ENCODE assay signal across 19 cellular contexts in the genomic region with DNA sequence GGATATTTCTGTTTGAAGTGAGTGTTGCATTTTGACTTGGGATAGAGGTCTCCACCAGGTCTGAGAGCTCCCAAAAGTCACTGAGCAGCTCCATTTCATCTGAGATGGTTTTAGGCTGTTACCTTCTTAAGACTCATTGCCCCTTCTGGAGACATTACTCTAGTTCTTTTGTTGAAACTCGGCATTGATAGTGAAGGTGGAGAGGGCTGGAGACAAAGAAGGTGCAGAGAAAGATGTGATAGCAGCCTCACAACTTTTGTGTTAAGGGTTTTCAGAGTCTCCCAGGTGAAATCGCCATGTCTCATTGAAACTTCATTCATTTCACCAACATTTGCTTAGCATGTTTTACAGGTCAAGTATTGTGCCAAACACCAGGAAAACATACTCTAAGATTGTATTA.
DNase-seq lines count a peak whose midpoint lies in the region; ATAC-seq and TF ChIP-seq lines count a peak whose summit lies in the region.
"Had no signal": no experiment of that assay in that cellular context is flagged by ENCODE, and none has a peak within 500 bp of the region (broad histone marks: within the 10 kb centered on the region; RNA-seq: fewer than 3 reads in every experiment).

No MANE protein-coding gene starts in this region.

- TF ChIP-seq CTCF in natural killer cell (IDR thresholded peaks at IDR 0.05) (no peak), esophagus muscularis mucosa (IDR thresholded peaks at IDR 0.05) (no peak), type B pancreatic cell (conservative IDR thresholded peaks at IDR 0.05) (no peak), PC-3 (conservative IDR thresholded peaks at IDR 0.05; ENCODE audit: low read depth, low read length) (no peak)

- H3K27me3 ChIP-seq in esophagus muscularis mucosa (peaks cover 4 to 55% (median 9%) of the 10 kb centered on the region in 4 donors), PC-3 (ENCODE audit: low read length) (no peaks in the 10 kb centered on the region)
- H3K27me3 ChIP-seq: BE2C; BLaER1 treated with 17β-estradiol and CSF1 and Interleukin-3, amounts not matched to agents 10 nM and 100 nM had no signal

- H3K4me2 ChIP-seq in PC-3 (ENCODE audit: low read length): no peak overlapping the region
- H3K4me2 ChIP-seq: BLaER1 treated with 17β-estradiol and CSF1 and Interleukin-3, amounts not matched to agents 10 nM and 100 nM had no signal

- H3K4me3 ChIP-seq in esophagus muscularis mucosa (no peak overlapping the region), PC-3 (ENCODE audit: low read length) (no peak overlapping the region)
- H3K4me3 ChIP-seq: BLaER1 treated with 17β-estradiol and CSF1 and Interleukin-3, amounts not matched to agents 10 nM and 100 nM; GM23248 had no signal

- H3K27ac Mint-ChIP-seq in natural killer cell treated with Interleukin-12 subunit alpha and Interleukin-12 subunit beta and Interleukin-15 and Interleukin-18, amount 100 ng/mL, for 72 hours: peak overlapping the region in 1 of 2 donors; percentile 6
- H3K27ac Mint-ChIP-seq in natural killer cell (no peak overlapping the region), type B pancreatic cell (peak overlapping the region; percentile 48)
- H3K27ac Mint-ChIP-seq in activated T-helper 17 cell treated with anti-CD3 and anti-CD28 coated beads, Interleukin-2, amount 50 U/mL, for 72 hours: peak overlapping the region; percentile 57
- H3K27ac Mint-ChIP-seq: CD14-positive monocyte, H9 had no signal

- no peak for TF ChIP-seq POLR2A in esophagus muscularis mucosa (IDR thresholded peaks at IDR 0.05; ENCODE audit: low read depth)

- no peak for DNase-seq in natural killer cell treated with Interleukin-12 subunit alpha and Interleukin-12 subunit beta and Interleukin-15 and Interleukin-18, amount 100 ng/mL, for 72 hours (ENCODE audit: low spot score)
- no peak for DNase-seq in natural killer cell
- DNase-seq in esophagus muscularis mucosa (ENCODE audit: extremely low spot score): peak; percentile 57
- no peak for DNase-seq in type B pancreatic cell (ENCODE audit: extremely low spot score, unreplicated experiment)
- DNase-seq in PC-3: no peak
- no peak for DNase-seq in NCI-H187 (lab: John Stamatoyannopoulos, UW)
- DNase-seq: BE2C; Caco-2; CD8-positive, alpha-beta T cell; DMS153; DND-41; GM23248; H9 had no signal

- intact Hi-C loops in natural killer cell (cut with micrococcal nuclease): no loop called here
- intact Hi-C loops in esophagus muscularis mucosa (cut with DNase I): no loop called here
- intact Hi-C loops in PC-3 (cut with micrococcal nuclease): no loop called here

- 60% methylated on average over 2 of the region's 2 CpGs for WGBS in esophagus muscularis mucosa

- H4K20me1 ChIP-seq in PC-3 (ENCODE audit: low read length): no peaks in the 10 kb centered on the region
- H4K20me1 ChIP-seq: BLaER1 treated with 17β-estradiol and CSF1 and Interleukin-3, amounts not matched to agents 10 nM and 100 nM had no signal

- no peaks in the 10 kb centered on the region for H3K9me2 ChIP-seq in PC-3 (replicated peaks; ENCODE audit: low read length)

- H2AFZ ChIP-seq in PC-3 (ENCODE audit: low read length): no peak overlapping the region
- H2AFZ ChIP-seq: GM23248 had no signal

- H3K36me3 Mint-ChIP-seq in natural killer cell treated with Interleukin-12 subunit alpha and Interleukin-12 subunit beta and Interleukin-15 and Interleukin-18, amount 100 ng/mL, for 72 hours: no peaks in the 10 kb centered on the region
- H3K36me3 Mint-ChIP-seq in natural killer cell (no peaks in the 10 kb centered on the region), type B pancreatic cell (no peaks in the 10 kb centered on the region)
- no peaks in the 10 kb centered on the region for H3K36me3 Mint-ChIP-seq in activated T-helper 17 cell treated with anti-CD3 and anti-CD28 coated beads, Interleukin-2, amount 50 U/mL, for 72 hours (ENCODE audit: low read depth)
- H3K36me3 Mint-ChIP-seq: CD14-positive monocyte had no signal

- H3K9ac ChIP-seq in PC-3 (ENCODE audit: low read length): no peak overlapping the region
- H3K9ac ChIP-seq: BLaER1 treated with 17β-estradiol and CSF1 and Interleukin-3, amounts not matched to agents 10 nM and 100 nM; GM23248 had no signal

- no peaks in the 10 kb centered on the region for H3K36me3 ChIP-seq in esophagus muscularis mucosa
- H3K36me3 ChIP-seq in PC-3 (ENCODE audit: low read depth, low read length): no peaks in the 10 kb centered on the region
- H3K36me3 ChIP-seq: BE2C; BLaER1 treated with 17β-estradiol and CSF1 and Interleukin-3, amounts not matched to agents 10 nM and 100 nM had no signal

- no peaks in the 10 kb centered on the region for H3F3A ChIP-seq in PC-3 (ENCODE audit: low read length, unreplicated experiment)

- H3K79me2 ChIP-seq in PC-3 (ENCODE audit: low read length): no peaks in the 10 kb centered on the region

- no peak for ATAC-seq in natural killer cell treated with Interleukin-12 subunit alpha and Interleukin-12 subunit beta and Interleukin-15 and Interleukin-18, amount 100 ng/mL, for 72 hours
- no peak for ATAC-seq in natural killer cell
- ATAC-seq in activated T-helper 17 cell treated with anti-CD3 and anti-CD28 coated beads, Interleukin-2, amount 50 U/mL, for 72 hours (replicated peaks): no peak
- no peak for ATAC-seq in PC-3
- no peak for ATAC-seq in HG02759 (IDR thresholded peaks at IDR 0.05; ENCODE audit: unreplicated experiment)
- ATAC-seq: CD8-positive, alpha-beta T cell; HCT116 had no signal

- H3K4me3 Mint-ChIP-seq in natural killer cell treated with Interleukin-12 subunit alpha and Interleukin-12 subunit beta and Interleukin-15 and Interleukin-18, amount 100 ng/mL, for 72 hours: peak overlapping the region; percentile 50
- H3K4me3 Mint-ChIP-seq in natural killer cell: no peak overlapping the region
- peak overlapping the region; percentile 81 for H3K4me3 Mint-ChIP-seq in activated T-helper 17 cell treated with anti-CD3 and anti-CD28 coated beads, Interleukin-2, amount 50 U/mL, for 72 hours
- peak overlapping the region; percentile 70 for H3K4me3 Mint-ChIP-seq in type B pancreatic cell
- H3K4me3 Mint-ChIP-seq: CD14-positive monocyte, H9 had no signal

- TF ChIP-seq EP300 in esophagus muscularis mucosa (IDR thresholded peaks at IDR 0.05): no peak

- no peaks in the 10 kb centered on the region for H3K9me3 ChIP-seq in esophagus muscularis mucosa
- no peaks in the 10 kb centered on the region for H3K9me3 ChIP-seq in PC-3 (ENCODE audit: low read length)
- H3K9me3 ChIP-seq: BE2C; BLaER1 treated with 17β-estradiol and CSF1 and Interleukin-3, amounts not matched to agents 10 nM and 100 nM; Caco-2 had no signal

- no TSS peak for BruUV-seq in PC-3 (replicated peaks; lab: Mats Ljungman, UMichigan)

- H3K4me1 ChIP-seq in esophagus muscularis mucosa (peaks cover 5 to 19% (median 11%) of the 10 kb centered on the region in 4 donors), PC-3 (ENCODE audit: insufficient read depth, low read length) (no peaks in the 10 kb centered on the region)
- H3K4me1 ChIP-seq: BE2C; BLaER1 treated with 17β-estradiol and CSF1 and Interleukin-3, amounts not matched to agents 10 nM and 100 nM; Caco-2 had no signal

- POLR2A ChIA-PET in PC-3 (lab: Charles Lee; ENCODE audit: unreplicated experiment): no interaction called here

- no peaks in the 10 kb centered on the region for H3K9me3 Mint-ChIP-seq in natural killer cell treated with Interleukin-12 subunit alpha and Interleukin-12 subunit beta and Interleukin-15 and Interleukin-18, amount 100 ng/mL, for 72 hours
- H3K9me3 Mint-ChIP-seq in natural killer cell (no peaks in the 10 kb centered on the region), type B pancreatic cell (no peaks in the 10 kb centered on the region)
- no peaks in the 10 kb centered on the region for H3K9me3 Mint-ChIP-seq in activated T-helper 17 cell treated with anti-CD3 and anti-CD28 coated beads, Interleukin-2, amount 50 U/mL, for 72 hours
- H3K9me3 Mint-ChIP-seq: CD8-positive, alpha-beta T cell; H9 had no signal

- peaks cover 9 to 15% of the 10 kb centered on the region in 2 donors for H3K27me3 Mint-ChIP-seq in natural killer cell treated with Interleukin-12 subunit alpha and Interleukin-12 subunit beta and Interleukin-15 and Interleukin-18, amount 100 ng/mL, for 72 hours
- H3K27me3 Mint-ChIP-seq in natural killer cell (ENCODE audit: low read depth in 2 of 2): peaks cover 4 to 12% of the 10 kb centered on the region in 2 donors
- H3K27me3 Mint-ChIP-seq in activated T-helper 17 cell treated with anti-CD3 and anti-CD28 coated beads, Interleukin-2, amount 50 U/mL, for 72 hours: no peaks in the 10 kb centered on the region
- H3K27me3 Mint-ChIP-seq in type B pancreatic cell: peaks cover 22% of the 10 kb centered on the region

- H3K4me1 Mint-ChIP-seq in natural killer cell treated with Interleukin-12 subunit alpha and Interleukin-12 subunit beta and Interleukin-15 and Interleukin-18, amount 100 ng/mL, for 72 hours (ENCODE audit: low read depth in 2 of 2): no peaks in the 10 kb centered on the region
- H3K4me1 Mint-ChIP-seq in natural killer cell (no peaks in the 10 kb centered on the region), type B pancreatic cell (ENCODE audit: unreplicated experiment) (peaks cover 8% of the 10 kb centered on the region)
- H3K4me1 Mint-ChIP-seq in activated T-helper 17 cell treated with anti-CD3 and anti-CD28 coated beads, Interleukin-2, amount 50 U/mL, for 72 hours: no peaks in the 10 kb centered on the region

- H3K27ac ChIP-seq in esophagus muscularis mucosa (replicated peaks in 1 of 4) (no peak overlapping the region), PC-3 (ENCODE audit: low read length) (no peak overlapping the region)
- H3K27ac ChIP-seq: 22Rv1; BLaER1 treated with 17β-estradiol and CSF1 and Interleukin-3, amounts not matched to agents 10 nM and 100 nM; GM23248 had no signal

- CTCF ChIA-PET in PC-3 (lab: Charles Lee): no interaction called here

Comparison
In these comparisons a context has a peak if more than half of its experiments do, and no peak if none do; other contexts are left out.
1. H3K27ac Mint-ChIP-seq: peak in activated T-helper 17 cell treated with anti-CD3 and anti-CD28 coated beads, Interleukin-2, amount 50 U/mL, for 72 hours (single experiment) and type B pancreatic cell (single experiment); none in natural killer cell (0 of 2).